33 cellular contexts compared by ENCODE assay signal in the genomic region with DNA sequence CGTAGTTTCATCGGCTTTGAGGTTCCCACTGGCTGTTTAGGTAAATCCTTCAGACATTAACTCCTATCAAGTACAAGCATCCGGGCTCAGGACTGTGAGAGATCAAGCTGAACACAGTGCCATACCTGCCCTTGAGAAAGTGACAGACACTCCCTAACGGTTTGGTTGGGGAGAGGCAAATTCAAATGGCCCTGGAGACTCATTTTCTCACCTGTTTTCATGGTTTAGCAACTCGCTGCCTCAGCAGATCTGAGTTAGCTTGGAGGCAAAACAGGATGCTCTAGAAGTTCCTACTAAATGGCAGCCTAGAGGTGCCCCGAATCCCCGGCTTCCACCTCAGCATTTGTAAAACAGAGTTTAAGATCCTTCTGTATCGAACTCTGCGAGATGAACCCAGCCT. TPM values are rescaled to one million over a fixed set of nuclear protein-coding genes. Genes with fewer than 3 reads are reported as not detected.
DNase-seq lines count a peak whose midpoint lies in the region; ATAC-seq and TF ChIP-seq lines count a peak whose summit lies in the region.
"Had no signal": no experiment of that assay in that cellular context is flagged by ENCODE, and none has a peak within 500 bp of the region (broad histone marks: within the 10 kb centered on the region; RNA-seq: fewer than 3 reads in every experiment).

No MANE protein-coding gene starts in this region.

- DNase-seq in activated T-helper 1 cell treated with Interleukin-2 at 50 U/mL for 16 hours (ENCODE audit: low read depth), result peak; percentile 2
- DNase-seq in activated T-helper 1 cell treated with anti-CD3 and anti-CD28 coated beads, Interleukin-12 subunit alpha, Interleukin-12 subunit beta, Interleukin-2, Interleukin-4 antibody, amounts not matched to agents 30 ng/mL and 10 ng/mL and 1 ng/mL, durations not matched to agents 14 hours and 24 hours and 36 hours (ENCODE audit: low spot score), result no peak
- DNase-seq in Karpas-422, result peak; percentile 54
- DNase-seq in central memory CD8-positive, alpha-beta T cell (ENCODE audit: low spot score in 2 of 2), result peak in 1 of 2 donors; percentile 41
- DNase-seq in left ventricle myocardium inferior, result no peak
- no peak for DNase-seq in smooth muscle cell (lab: John Stamatoyannopoulos, UW; ENCODE audit: unreplicated experiment)
- no peak for DNase-seq in ACHN
- DNase-seq: activated CD4-positive, CD25-positive, alpha-beta regulatory T cell treated with anti-CD3 and anti-CD28 coated beads, Interleukin-2, amount 50 U/mL, for 72 hours; activated CD8-positive, alpha-beta T cell treated with anti-CD3 and anti-CD28 coated beads, Interleukin-2, amount 10 ng/mL, durations not matched to agents 7 days and 5 days; activated naive CD8-positive, alpha-beta T cell treated with anti-CD3 and anti-CD28 coated beads for 36 hours; anterior cingulate cortex; colonic mucosa; effector CD4-positive, alpha-beta T cell; EL; mucosa of descending colon; NCI-H1436 treated with DMSO at 0.1 percent for 48 hours; NCI-H2107; NCI-H748 treated with DMSO at 0.1 percent for 48 hours; PC-3; posterior cingulate gyrus; right cardiac atrium; spleen; stimulated activated CD4-positive, alpha-beta T cell treated with anti-CD3 and anti-CD28 coated beads, Interleukin-2, amount 100 ng/mL, for 24 hours had no signal

- ATAC-seq in central memory CD8-positive, alpha-beta T cell (replicated peaks; ENCODE audit: extremely low read depth, poor library complexity, severe bottlenecking), result peak; percentile 52
- ATAC-seq: activated CD8-positive, alpha-beta T cell treated with anti-CD3 and anti-CD28 coated beads, Interleukin-2, amount 10 ng/mL, durations not matched to agents 7 days and 5 days; gastroesophageal sphincter; GM12878; HCT116; mucosa of descending colon; PC-3; right cardiac atrium had no signal

- no peak overlapping the region for H3K27ac Mint-ChIP-seq in activated T-helper 1 cell treated with anti-CD3 and anti-CD28 coated beads, Interleukin-12 subunit alpha, Interleukin-12 subunit beta, Interleukin-2, Interleukin-4 antibody, amounts not matched to agents 30 ng/mL and 10 ng/mL and 1 ng/mL, durations not matched to agents 14 hours and 24 hours and 36 hours
- H3K27ac Mint-ChIP-seq in central memory CD8-positive, alpha-beta T cell (ENCODE audit: low read depth), result no peak overlapping the region
- H3K27ac Mint-ChIP-seq: activated CD8-positive, alpha-beta T cell treated with anti-CD3 and anti-CD28 coated beads, Interleukin-2, amount 10 ng/mL, durations not matched to agents 7 days and 5 days; activated naive CD8-positive, alpha-beta T cell treated with anti-CD3 and anti-CD28 coated beads for 36 hours; B cell; stimulated activated naive CD8-positive, alpha-beta T cell treated with anti-CD3 and anti-CD28 coated beads, Interleukin-15, Interleukin-2, amounts not matched to agents 100 ng/mL and 50 ng/mL, for 24 hours had no signal

- intact Hi-C loops in activated T-helper 1 cell treated with anti-CD3 and anti-CD28 coated beads, Interleukin-12 subunit alpha, Interleukin-12 subunit beta, Interleukin-2, Interleukin-4 antibody, amounts not matched to agents 30 ng/mL and 10 ng/mL and 1 ng/mL, durations not matched to agents 14 hours and 24 hours and 36 hours (cut with micrococcal nuclease), result no loop called here
- intact Hi-C loops in left ventricle myocardium inferior (cut with micrococcal nuclease), result no loop called here

- H3K79me2 ChIP-seq in Karpas-422 (ENCODE audit: low read length) (no peaks in the 10 kb centered on the region), parathyroid adenoma (peaks cover 7% of the 10 kb centered on the region), smooth muscle cell (ENCODE audit: low read depth) (peaks cover 9% of the 10 kb centered on the region)

- H3K9me3 ChIP-seq in Karpas-422 (ENCODE audit: low read length), result no peaks in the 10 kb centered on the region
- no peaks in the 10 kb centered on the region for H3K9me3 ChIP-seq in parathyroid adenoma (ENCODE audit: control insufficient read depth, low read length)
- no peaks in the 10 kb centered on the region for H3K9me3 ChIP-seq in left ventricle myocardium inferior (replicated peaks)
- no peaks in the 10 kb centered on the region for H3K9me3 ChIP-seq in smooth muscle cell (replicated peaks; ENCODE audit: low read depth)
- H3K9me3 ChIP-seq: colonic mucosa, gastroesophageal sphincter, mucosa of descending colon, spleen, thoracic aorta had no signal

- H3K4me3 ChIP-seq in Karpas-422 (ENCODE audit: low read length), result no peak overlapping the region
- H3K4me3 ChIP-seq in parathyroid adenoma (ENCODE audit: low read depth, low read length), result no peak overlapping the region
- H3K4me3 ChIP-seq in left ventricle myocardium inferior, result no peak overlapping the region
- no peak overlapping the region for H3K4me3 ChIP-seq in smooth muscle cell
- H3K4me3 ChIP-seq: colonic mucosa, gastroesophageal sphincter, GM12878, hepatocyte, lung, mucosa of descending colon, spleen, thoracic aorta had no signal

- no peak overlapping the region for H3K4me2 ChIP-seq in Karpas-422 (ENCODE audit: low read depth, low read length, poor library complexity, severe bottlenecking)
- H3K4me2 ChIP-seq in parathyroid adenoma (ENCODE audit: low read length), result peak overlapping the region; percentile 30
- no peak overlapping the region for H3K4me2 ChIP-seq in smooth muscle cell

- H3K9ac ChIP-seq in Karpas-422 (ENCODE audit: low read length) (no peak overlapping the region), parathyroid adenoma (no peak overlapping the region), smooth muscle cell (ENCODE audit: low read depth) (no peak overlapping the region)

- H3K36me3 ChIP-seq in Karpas-422 (ENCODE audit: insufficient read depth, low read length), result no peaks in the 10 kb centered on the region
- H3K36me3 ChIP-seq in parathyroid adenoma (ENCODE audit: control insufficient read depth, insufficient read depth, low read length), result no peaks in the 10 kb centered on the region
- no peaks in the 10 kb centered on the region for H3K36me3 ChIP-seq in left ventricle myocardium inferior
- H3K36me3 ChIP-seq in smooth muscle cell (ENCODE audit: low read depth), result no peaks in the 10 kb centered on the region
- H3K36me3 ChIP-seq: colonic mucosa, gastroesophageal sphincter, spleen, thoracic aorta had no signal

- H3K9me2 ChIP-seq in Karpas-422 (replicated peaks; ENCODE audit: insufficient read depth, low read length), result no peaks in the 10 kb centered on the region

- peaks cover 23% of the 10 kb centered on the region for H3K4me1 Mint-ChIP-seq in activated T-helper 1 cell treated with anti-CD3 and anti-CD28 coated beads, Interleukin-12 subunit alpha, Interleukin-12 subunit beta, Interleukin-2, Interleukin-4 antibody, amounts not matched to agents 30 ng/mL and 10 ng/mL and 1 ng/mL, durations not matched to agents 14 hours and 24 hours and 36 hours (ENCODE audit: low read depth)
- H3K4me1 Mint-ChIP-seq in central memory CD8-positive, alpha-beta T cell, result peaks cover 33% of the 10 kb centered on the region

- peaks cover 5% of the 10 kb centered on the region; the same call in 1 of the 2 replicates for H3K27me3 ChIP-seq in Karpas-422 (ENCODE audit: low read length)
- H3K27me3 ChIP-seq in parathyroid adenoma (ENCODE audit: control insufficient read depth, insufficient read depth, low read length), result no peaks in the 10 kb centered on the region
- H3K27me3 ChIP-seq in left ventricle myocardium inferior (ENCODE audit: low read depth), result no peaks in the 10 kb centered on the region
- H3K27me3 ChIP-seq in smooth muscle cell (ENCODE audit: low read depth), result no peaks in the 10 kb centered on the region
- H3K27me3 ChIP-seq: colonic mucosa had no signal

- no peaks in the 10 kb centered on the region for H3K36me3 Mint-ChIP-seq in activated T-helper 1 cell treated with anti-CD3 and anti-CD28 coated beads, Interleukin-12 subunit alpha, Interleukin-12 subunit beta, Interleukin-2, Interleukin-4 antibody, amounts not matched to agents 30 ng/mL and 10 ng/mL and 1 ng/mL, durations not matched to agents 14 hours and 24 hours and 36 hours (ENCODE audit: low read depth)
- peaks cover 17% of the 10 kb centered on the region for H3K36me3 Mint-ChIP-seq in central memory CD8-positive, alpha-beta T cell (ENCODE audit: insufficient read depth)
- H3K36me3 Mint-ChIP-seq: activated naive CD8-positive, alpha-beta T cell treated with anti-CD3 and anti-CD28 coated beads for 36 hours had no signal

- WGBS in smooth muscle cell (ENCODE audit: low lambda C conversion rate), result 88% methylated on average over 9 of the region's 9 CpGs

- no peaks in the 10 kb centered on the region for H3F3A ChIP-seq in smooth muscle cell (ENCODE audit: low read depth)

- H2AFZ ChIP-seq in Karpas-422 (ENCODE audit: low read length) (no peak overlapping the region), parathyroid adenoma (no peak overlapping the region), smooth muscle cell (ENCODE audit: low read depth) (no peak overlapping the region)
- H2AFZ ChIP-seq: hepatocyte had no signal

- no peak overlapping the region for H3K4me3 Mint-ChIP-seq in activated T-helper 1 cell treated with anti-CD3 and anti-CD28 coated beads, Interleukin-12 subunit alpha, Interleukin-12 subunit beta, Interleukin-2, Interleukin-4 antibody, amounts not matched to agents 30 ng/mL and 10 ng/mL and 1 ng/mL, durations not matched to agents 14 hours and 24 hours and 36 hours
- H3K4me3 Mint-ChIP-seq in central memory CD8-positive, alpha-beta T cell, result no peak overlapping the region
- H3K4me3 Mint-ChIP-seq: activated CD8-positive, alpha-beta T cell treated with anti-CD3 and anti-CD28 coated beads, Interleukin-2, amount 10 ng/mL, durations not matched to agents 7 days and 5 days; activated naive CD8-positive, alpha-beta T cell treated with anti-CD3 and anti-CD28 coated beads for 36 hours; B cell; stimulated activated naive CD8-positive, alpha-beta T cell treated with anti-CD3 and anti-CD28 coated beads, Interleukin-15, Interleukin-2, amounts not matched to agents 100 ng/mL and 50 ng/mL, for 24 hours had no signal

- H3K27me3 Mint-ChIP-seq in activated T-helper 1 cell treated with anti-CD3 and anti-CD28 coated beads, Interleukin-12 subunit alpha, Interleukin-12 subunit beta, Interleukin-2, Interleukin-4 antibody, amounts not matched to agents 30 ng/mL and 10 ng/mL and 1 ng/mL, durations not matched to agents 14 hours and 24 hours and 36 hours (ENCODE audit: insufficient read depth), result peaks cover 42% of the 10 kb centered on the region
- H3K27me3 Mint-ChIP-seq in central memory CD8-positive, alpha-beta T cell, result peaks cover 43% of the 10 kb centered on the region

- no peak for TF ChIP-seq CTCF in parathyroid adenoma (IDR thresholded peaks at IDR 0.05)
- no peak for TF ChIP-seq CTCF in left ventricle myocardium inferior (IDR thresholded peaks at IDR 0.05; ENCODE audit: borderline replicate concordance)
- no peak for TF ChIP-seq CTCF in smooth muscle cell (IDR thresholded peaks at IDR 0.05; ENCODE audit: borderline replicate concordance, insufficient read depth, poor library complexity, severe bottlenecking)

- in situ Hi-C loops in ACHN (cut with HindIII; ENCODE audit: low pct_ligation_motif_present, low pct_unique_long_range_greater_than_20kb, low sequenced_read_pairs), result no loop called here

- H3K4me1 ChIP-seq in Karpas-422 (ENCODE audit: low read length) (peaks cover 31% of the 10 kb centered on the region), parathyroid adenoma (peaks cover 15% of the 10 kb centered on the region), left ventricle myocardium inferior (peaks cover 60% of the 10 kb centered on the region), smooth muscle cell (ENCODE audit: low read depth) (peaks cover 14% of the 10 kb centered on the region)
- H3K4me1 ChIP-seq: colonic mucosa had no signal

- H3K9me3 Mint-ChIP-seq in activated T-helper 1 cell treated with anti-CD3 and anti-CD28 coated beads, Interleukin-12 subunit alpha, Interleukin-12 subunit beta, Interleukin-2, Interleukin-4 antibody, amounts not matched to agents 30 ng/mL and 10 ng/mL and 1 ng/mL, durations not matched to agents 14 hours and 24 hours and 36 hours, result peaks cover 4% of the 10 kb centered on the region
- no peaks in the 10 kb centered on the region for H3K9me3 Mint-ChIP-seq in central memory CD8-positive, alpha-beta T cell
- H3K9me3 Mint-ChIP-seq: activated naive CD8-positive, alpha-beta T cell treated with anti-CD3 and anti-CD28 coated beads for 36 hours; nephron; stimulated activated naive CD8-positive, alpha-beta T cell treated with anti-CD3 and anti-CD28 coated beads, Interleukin-15, Interleukin-2, amounts not matched to agents 100 ng/mL and 50 ng/mL, for 24 hours had no signal

- no peak overlapping the region for H3K27ac ChIP-seq in Karpas-422 (ENCODE audit: low read length)
- no peak overlapping the region for H3K27ac ChIP-seq in parathyroid adenoma
- no peak overlapping the region for H3K27ac ChIP-seq in left ventricle myocardium inferior (replicated peaks)
- H3K27ac ChIP-seq in smooth muscle cell (ENCODE audit: low read depth), result no peak overlapping the region
- H3K27ac ChIP-seq: colonic mucosa, gastroesophageal sphincter, hepatocyte, spleen, thoracic aorta had no signal

- H4K20me1 ChIP-seq in Karpas-422 (ENCODE audit: insufficient read depth, low read depth, low read length), result peaks cover under 1% of the 10 kb centered on the region; the same call in 1 of the 2 replicates
- peaks cover 6% of the 10 kb centered on the region for H4K20me1 ChIP-seq in smooth muscle cell (ENCODE audit: low read depth)

RNA-seq across cellular contexts. Expression of gene FBXO3, which starts 3.6 kb away (rescaled TPM):
- 18.6 and 24.3 TPM in 2 replicates for total RNA-seq in activated T-helper 1 cell treated with anti-CD3 and anti-CD28 coated beads, Interleukin-12 subunit alpha, Interleukin-12 subunit beta, Interleukin-2, Interleukin-4 antibody, amounts not matched to agents 30 ng/mL and 10 ng/mL and 1 ng/mL, durations not matched to agents 14 hours and 24 hours and 36 hours
- 12.9 and 42.0 TPM in 2 replicates for total RNA-seq in Karpas-422 (2014; rRNA removed; shearing (Covaris generic); ENCODE audit: low replicate concordance)
- total RNA-seq in left ventricle myocardium inferior (49.8 TPM), smooth muscle cell (49.3 and 63.6 TPM in 2 replicates)
- polyA plus RNA-seq in smooth muscle cell, result 28.8 and 38.5 TPM in 2 replicates

RNA-seq across cellular contexts. Expression of gene CD59, which starts 41.7 kb away (rescaled TPM):
- 140 and 143 TPM in 2 replicates for total RNA-seq in activated T-helper 1 cell treated with anti-CD3 and anti-CD28 coated beads, Interleukin-12 subunit alpha, Interleukin-12 subunit beta, Interleukin-2, Interleukin-4 antibody, amounts not matched to agents 30 ng/mL and 10 ng/mL and 1 ng/mL, durations not matched to agents 14 hours and 24 hours and 36 hours
- total RNA-seq in Karpas-422 (2014; rRNA removed; shearing (Covaris generic); ENCODE audit: low replicate concordance), result 0.18 and 5.7 TPM in 2 replicates
- total RNA-seq in left ventricle myocardium inferior, result 789 TPM
- total RNA-seq in smooth muscle cell, result 504 and 563 TPM in 2 replicates
- polyA plus RNA-seq in smooth muscle cell, result 291 and 418 TPM in 2 replicates

Comparison
In these comparisons a context has a peak if more than half of its experiments do, and no peak if none do; other contexts are left out.
1. DNase-seq: peak in activated T-helper 1 cell treated with Interleukin-2 at 50 U/mL for 16 hours (single experiment) and Karpas-422 (single experiment); none in activated T-helper 1 cell treated with anti-CD3 and anti-CD28 coated beads, Interleukin-12 subunit alpha, Interleukin-12 subunit beta, Interleukin-2, Interleukin-4 antibody, amounts not matched to agents 30 ng/mL and 10 ng/mL and 1 ng/mL, durations not matched to agents 14 hours and 24 hours and 36 hours (single experiment), left ventricle myocardium inferior (single experiment), smooth muscle cell (single experiment) and ACHN (single experiment).
2. RNA of gene CD59, which starts 41.7 kb away (total RNA-seq): 789 TPM in left ventricle myocardium inferior (single experiment), 504 to 563 TPM in smooth muscle cell and 140 to 143 TPM in activated T-helper 1 cell treated with anti-CD3 and anti-CD28 coated beads, Interleukin-12 subunit alpha, Interleukin-12 subunit beta, Interleukin-2, Interleukin-4 antibody, amounts not matched to agents 30 ng/mL and 10 ng/mL and 1 ng/mL, durations not matched to agents 14 hours and 24 hours and 36 hours; 0.18 to 5.7 TPM in Karpas-422; every median in the first group is over 10 times any median in the second.